16 cellular contexts compared by ENCODE assay signal in genomic region chr20:44021900-44022299, GRCh38.
DNase-seq lines count a peak whose midpoint lies in the region; ATAC-seq and TF ChIP-seq lines count a peak whose summit lies in the region.
"Had no signal": no experiment of that assay in that cellular context is flagged by ENCODE, and none has a peak within 500 bp of the region (broad histone marks: within the 10 kb centered on the region; RNA-seq: fewer than 3 reads in every experiment).

No MANE protein-coding gene starts in this region.

- H3K9me3 ChIP-seq in right atrium auricular region, result no peaks in the 10 kb centered on the region
- no peaks in the 10 kb centered on the region for H3K9me3 ChIP-seq in left ventricle myocardium inferior (replicated peaks)

- H3K27me3 ChIP-seq in right atrium auricular region (no peaks in the 10 kb centered on the region), left ventricle myocardium inferior (ENCODE audit: low read depth) (peaks cover 37% of the 10 kb centered on the region)

- TF ChIP-seq CTCF in right atrium auricular region (IDR thresholded peaks at IDR 0.05) (no peak), left ventricle myocardium inferior (IDR thresholded peaks at IDR 0.05; ENCODE audit: borderline replicate concordance) (no peak), fibroblast of mammary gland (conservative IDR thresholded peaks at IDR 0.05; ENCODE audit: control insufficient read depth, insufficient read depth, low read depth, low read length) (no peak)

- H3K27ac ChIP-seq in right atrium auricular region (no peak overlapping the region), left ventricle myocardium inferior (replicated peaks) (no peak overlapping the region)
- H3K27ac ChIP-seq: 22Rv1 had no signal

- peaks cover 25% of the 10 kb centered on the region for H3K4me1 Mint-ChIP-seq in activated CD4-positive, alpha-beta memory T cell treated with anti-CD3 and anti-CD28 coated beads, Interleukin-2, amount 10 ng/mL, durations not matched to agents 7 days and 5 days
- H3K4me1 Mint-ChIP-seq in activated CD4-positive, alpha-beta memory T cell treated with anti-CD3 and anti-CD28 coated beads for 36 hours (ENCODE audit: low read depth), result peaks cover 29% of the 10 kb centered on the region

- H3K4me1 ChIP-seq in right atrium auricular region (peaks cover 0 to 11% of the 10 kb centered on the region in 2 donors), left ventricle myocardium inferior (peaks cover 16% of the 10 kb centered on the region)

- no peak overlapping the region for H3K27ac Mint-ChIP-seq in activated CD4-positive, alpha-beta memory T cell treated with anti-CD3 and anti-CD28 coated beads, Interleukin-2, amount 10 ng/mL, durations not matched to agents 7 days and 5 days
- no peak overlapping the region for H3K27ac Mint-ChIP-seq in activated CD4-positive, alpha-beta memory T cell treated with anti-CD3 and anti-CD28 coated beads for 36 hours
- H3K27ac Mint-ChIP-seq: CD14-positive monocyte; CD8-positive, alpha-beta T cell; GM23338 had no signal

- CTCF ChIA-PET in activated CD4-positive, alpha-beta memory T cell treated with anti-CD3 and anti-CD28 coated beads, Interleukin-2, amount 10 ng/mL, durations not matched to agents 7 days and 5 days (lab: Charles Lee), result no interaction called here
- CTCF ChIA-PET in activated CD4-positive, alpha-beta memory T cell treated with anti-CD3 and anti-CD28 coated beads for 36 hours (lab: Charles Lee), result no interaction called here

- H3K4me3 ChIP-seq in right atrium auricular region (no peak overlapping the region), left ventricle myocardium inferior (no peak overlapping the region), fibroblast of mammary gland (ENCODE audit: control insufficient read depth, low read depth, low read length) (no peak overlapping the region)
- H3K4me3 ChIP-seq: GM23338 had no signal

- intact Hi-C loops in activated CD4-positive, alpha-beta memory T cell treated with anti-CD3 and anti-CD28 coated beads for 36 hours (cut with micrococcal nuclease), result no loop called here
- intact Hi-C loops in left ventricle myocardium inferior (cut with micrococcal nuclease) (no loop called here), sciatic nerve (cut with DNase I) (no loop called here)

- peaks cover 83% of the 10 kb centered on the region for H3K27me3 Mint-ChIP-seq in activated CD4-positive, alpha-beta memory T cell treated with anti-CD3 and anti-CD28 coated beads, Interleukin-2, amount 10 ng/mL, durations not matched to agents 7 days and 5 days
- peaks cover 24% of the 10 kb centered on the region for H3K27me3 Mint-ChIP-seq in activated CD4-positive, alpha-beta memory T cell treated with anti-CD3 and anti-CD28 coated beads for 36 hours

- no peaks in the 10 kb centered on the region for H3K9me3 Mint-ChIP-seq in activated CD4-positive, alpha-beta memory T cell treated with anti-CD3 and anti-CD28 coated beads, Interleukin-2, amount 10 ng/mL, durations not matched to agents 7 days and 5 days
- no peaks in the 10 kb centered on the region for H3K9me3 Mint-ChIP-seq in activated CD4-positive, alpha-beta memory T cell treated with anti-CD3 and anti-CD28 coated beads for 36 hours
- H3K9me3 Mint-ChIP-seq: CD8-positive, alpha-beta T cell; GM23338 had no signal

- ATAC-seq in sciatic nerve, result no peak
- ATAC-seq: CD8-positive, alpha-beta T cell; GM23338 had no signal

- peak; percentile 1 for DNase-seq in activated CD4-positive, alpha-beta memory T cell treated with anti-CD3 and anti-CD28 coated beads, Interleukin-2, amount 10 ng/mL, durations not matched to agents 7 days and 5 days
- DNase-seq in activated CD4-positive, alpha-beta memory T cell treated with anti-CD3 and anti-CD28 coated beads for 36 hours, result no peak
- DNase-seq in right atrium auricular region (ENCODE audit: low spot score) (peak; percentile 21), left ventricle myocardium inferior (no peak), fibroblast of mammary gland (ENCODE audit: low read depth) (peak; percentile 45), sciatic nerve (ENCODE audit: low spot score) (peak; percentile 50), cortex of kidney (lab: John Stamatoyannopoulos, UW) (no peak), GM19240 (ENCODE audit: insufficient read length, low spot score) (no peak)
- DNase-seq: COR-L47, DMS53, GF-D8, H7 had no signal

- no peak overlapping the region for H3K4me3 Mint-ChIP-seq in activated CD4-positive, alpha-beta memory T cell treated with anti-CD3 and anti-CD28 coated beads, Interleukin-2, amount 10 ng/mL, durations not matched to agents 7 days and 5 days
- no peak overlapping the region for H3K4me3 Mint-ChIP-seq in activated CD4-positive, alpha-beta memory T cell treated with anti-CD3 and anti-CD28 coated beads for 36 hours
- H3K4me3 Mint-ChIP-seq: CD14-positive monocyte; CD8-positive, alpha-beta T cell; GM23338 had no signal

- no peaks in the 10 kb centered on the region for H3K36me3 Mint-ChIP-seq in activated CD4-positive, alpha-beta memory T cell treated with anti-CD3 and anti-CD28 coated beads, Interleukin-2, amount 10 ng/mL, durations not matched to agents 7 days and 5 days (ENCODE audit: low read depth)
- no peaks in the 10 kb centered on the region for H3K36me3 Mint-ChIP-seq in activated CD4-positive, alpha-beta memory T cell treated with anti-CD3 and anti-CD28 coated beads for 36 hours
- H3K36me3 Mint-ChIP-seq: CD14-positive monocyte; CD8-positive, alpha-beta T cell had no signal

- H3K36me3 ChIP-seq in right atrium auricular region (no peaks in the 10 kb centered on the region), left ventricle myocardium inferior (no peaks in the 10 kb centered on the region)

- POLR2A ChIA-PET in activated CD4-positive, alpha-beta memory T cell treated with anti-CD3 and anti-CD28 coated beads, Interleukin-2, amount 10 ng/mL, durations not matched to agents 7 days and 5 days (lab: Charles Lee), result interaction anchor here (0.6 kb wide), 1 partner anchor 9 kb away, joined by 3 read pairs; no protein-coding TSS in a partner anchor
- POLR2A ChIA-PET in activated CD4-positive, alpha-beta memory T cell treated with anti-CD3 and anti-CD28 coated beads for 36 hours (lab: Charles Lee), result no interaction called here

Comparison
In these comparisons a context has a peak if more than half of its experiments do, and no peak if none do; other contexts are left out.
1. DNase-seq: peak in activated CD4-positive, alpha-beta memory T cell treated with anti-CD3 and anti-CD28 coated beads, Interleukin-2, amount 10 ng/mL, durations not matched to agents 7 days and 5 days (single experiment), right atrium auricular region (single experiment), fibroblast of mammary gland (single experiment) and sciatic nerve (single experiment); none in activated CD4-positive, alpha-beta memory T cell treated with anti-CD3 and anti-CD28 coated beads for 36 hours (single experiment), left ventricle myocardium inferior (single experiment), cortex of kidney (single experiment) and GM19240 (single experiment).